In genomic region chr1:56434659-56435202, GRCh38 we compare ENCODE assay signal across 18 cellular contexts.
DNase-seq lines count a peak whose midpoint lies in the region; ATAC-seq and TF ChIP-seq lines count a peak whose summit lies in the region.
"Had no signal": no experiment of that assay in that cellular context is flagged by ENCODE, and none has a peak within 500 bp of the region (broad histone marks: within the 10 kb centered on the region; RNA-seq: fewer than 3 reads in every experiment).

No MANE protein-coding gene starts in this region.

- CTCF ChIA-PET in HCT116 (lab: Charles Lee): no interaction called here

- no peaks in the 10 kb centered on the region for H3K4me1 Mint-ChIP-seq in stimulated activated naive CD8-positive, alpha-beta T cell treated with anti-CD3 and anti-CD28 coated beads, Interleukin-15, amount 100 ng/mL, for 72 hours
- H3K4me1 Mint-ChIP-seq: activated CD4-positive, alpha-beta T cell treated with anti-CD3 and anti-CD28 coated beads for 36 hours; activated naive CD8-positive, alpha-beta T cell treated with anti-CD3 and anti-CD28 coated beads, Interleukin-2, amount 10 ng/mL, durations not matched to agents 7 days and 5 days had no signal

- 72 to 86% (median 78%) methylated on average over 5 of the region's 5 CpGs for WGBS in stomach, 5 donors

- RAD21 ChIA-PET in HCT116 (lab: Charles Lee; ENCODE audit: low non-redundant PET in 1 of 2, low total read pairs in 2 of 2, uncharacterized antibody in 2 of 2, unreplicated experiment in 2 of 2): no interaction called here

- H3K9me3 ChIP-seq in HCT116 (ENCODE audit: control insufficient read depth in 1 of 2, insufficient read depth in 1 of 2, low read depth in 1 of 2, low read length in 2 of 2) (no peaks in the 10 kb centered on the region), stomach (no peaks in the 10 kb centered on the region)
- H3K9me3 ChIP-seq: pancreas, Peyer's patch, spleen, thoracic aorta had no signal

- H3K36me3 ChIP-seq in HCT116 (ENCODE audit: control insufficient read depth in 1 of 2, insufficient read depth in 2 of 2, low read length in 2 of 2) (no peaks in the 10 kb centered on the region), stomach (no peaks in the 10 kb centered on the region)
- H3K36me3 ChIP-seq: pancreas, Peyer's patch, spleen, thoracic aorta had no signal

- BruUV-seq in HCT116 (replicated peaks; lab: Mats Ljungman, UMichigan): no TSS peak

- H3K27me3 Mint-ChIP-seq in stimulated activated naive CD8-positive, alpha-beta T cell treated with anti-CD3 and anti-CD28 coated beads, Interleukin-15, amount 100 ng/mL, for 72 hours: no peaks in the 10 kb centered on the region
- H3K27me3 Mint-ChIP-seq: activated CD4-positive, alpha-beta T cell treated with anti-CD3 and anti-CD28 coated beads for 36 hours had no signal

- DNase-seq in AG09309 (ENCODE audit: low read depth): no peak
- no peak for DNase-seq in HCT116 (ENCODE audit: low read depth, low spot score)
- DNase-seq in left kidney (ENCODE audit: low read depth, low spot score): peak; percentile 51
- DNase-seq in stomach: no peak
- DNase-seq in stimulated activated naive CD8-positive, alpha-beta T cell treated with anti-CD3 and anti-CD28 coated beads, Interleukin-15, amount 100 ng/mL, for 72 hours: no peak
- DNase-seq in omental fat pad (ENCODE audit: low spot score): no peak
- DNase-seq in SW 1271 (lab: John Stamatoyannopoulos, UW): no peak
- DNase-seq: activated CD4-positive, alpha-beta T cell treated with anti-CD3 and anti-CD28 coated beads for 36 hours; activated naive CD8-positive, alpha-beta T cell treated with anti-CD3 and anti-CD28 coated beads, Interleukin-2, amount 10 ng/mL, durations not matched to agents 7 days and 5 days; activated T-cell treated with anti-CD3 and anti-CD28 coated beads, Interleukin-2, amount 50 U/mL, for 1 hour; NCI-H1105 treated with DMSO at 0.1 percent for 48 hours; NCI-H510A; pancreas; Peyer's patch; spleen; T-helper 1 cell had no signal

- no peaks in the 10 kb centered on the region for H3K79me2 ChIP-seq in HCT116 (ENCODE audit: insufficient read depth, low read length)

- intact Hi-C loops in HCT116 (cut with micrococcal nuclease): no loop called here
- intact Hi-C loops in stomach (cut with DNase I; ENCODE audit: low total_unique reads): no loop called here

- H4K20me1 ChIP-seq in HCT116 (ENCODE audit: insufficient read depth): no peaks in the 10 kb centered on the region

- ATAC-seq in HCT116 (peak; percentile 55; the same call in 1 of the 2 replicates), omental fat pad (ENCODE audit: low FRiP score) (no peak)
- ATAC-seq in stimulated activated naive CD8-positive, alpha-beta T cell treated with anti-CD3 and anti-CD28 coated beads, Interleukin-15, amount 100 ng/mL, for 72 hours: no peak
- ATAC-seq: activated CD4-positive, alpha-beta T cell treated with anti-CD3 and anti-CD28 coated beads for 36 hours had no signal

- no peaks in the 10 kb centered on the region for H3K9me3 Mint-ChIP-seq in stimulated activated naive CD8-positive, alpha-beta T cell treated with anti-CD3 and anti-CD28 coated beads, Interleukin-15, amount 100 ng/mL, for 72 hours
- H3K9me3 Mint-ChIP-seq: activated naive CD8-positive, alpha-beta T cell treated with anti-CD3 and anti-CD28 coated beads, Interleukin-2, amount 10 ng/mL, durations not matched to agents 7 days and 5 days had no signal

- peak overlapping the region in 1 of 2 donors; percentile 47 for H3K27ac Mint-ChIP-seq in stimulated activated naive CD8-positive, alpha-beta T cell treated with anti-CD3 and anti-CD28 coated beads, Interleukin-15, amount 100 ng/mL, for 72 hours
- H3K27ac Mint-ChIP-seq: activated CD4-positive, alpha-beta T cell treated with anti-CD3 and anti-CD28 coated beads for 36 hours; activated naive CD8-positive, alpha-beta T cell treated with anti-CD3 and anti-CD28 coated beads, Interleukin-2, amount 10 ng/mL, durations not matched to agents 7 days and 5 days had no signal

- no peak overlapping the region for H3K27ac ChIP-seq in HCT116 (ENCODE audit: low read depth, low read length)
- peak overlapping the region; percentile 93 for H3K27ac ChIP-seq in angular gyrus (ENCODE audit: low read depth, low read length)
- H3K27ac ChIP-seq in stomach: no peak overlapping the region
- H3K27ac ChIP-seq: pancreas, Peyer's patch, thoracic aorta had no signal

- TF ChIP-seq POLR2A in HCT116 (IDR thresholded peaks at IDR 0.05; ENCODE audit: borderline replicate concordance, extremely low read depth, insufficient read depth, insufficient read length) (no peak), stomach (IDR thresholded peaks at IDR 0.05) (no peak)

- no peak overlapping the region for H3K9ac ChIP-seq in HCT116 (ENCODE audit: low read length)

- POLR2A ChIA-PET in HCT116 (lab: Charles Lee): no interaction called here

- H3K4me3 Mint-ChIP-seq in stimulated activated naive CD8-positive, alpha-beta T cell treated with anti-CD3 and anti-CD28 coated beads, Interleukin-15, amount 100 ng/mL, for 72 hours: no peak overlapping the region
- H3K4me3 Mint-ChIP-seq: activated CD4-positive, alpha-beta T cell treated with anti-CD3 and anti-CD28 coated beads for 36 hours; activated naive CD8-positive, alpha-beta T cell treated with anti-CD3 and anti-CD28 coated beads, Interleukin-2, amount 10 ng/mL, durations not matched to agents 7 days and 5 days had no signal

- TF ChIP-seq RAD21 in HCT116 (IDR thresholded peaks at IDR 0.05; ENCODE audit: low read depth): no peak

- H3K4me2 ChIP-seq in HCT116 (ENCODE audit: low read length): no peak overlapping the region

- H3K4me3 ChIP-seq in AG09309 (ENCODE audit: control insufficient read depth, low read depth, low read length): no peak overlapping the region
- no peak overlapping the region for H3K4me3 ChIP-seq in HCT116 (replicated peaks in 1 of 2; ENCODE audit: low read depth in 1 of 2, low read length in 2 of 2)
- no peak overlapping the region for H3K4me3 ChIP-seq in stomach
- H3K4me3 ChIP-seq: pancreas, Peyer's patch, spleen, thoracic aorta had no signal

- TF ChIP-seq CTCF in AG09309 (IDR thresholded peaks at IDR 0.05; ENCODE audit: control insufficient read depth, insufficient read depth, low read depth, low read length, missing control alignments) (peak; percentile 8), HCT116 (IDR thresholded peaks at IDR 0.05 in 2 of 3, conservative IDR thresholded peaks at IDR 0.05 in 1 of 3; ENCODE audit: borderline replicate concordance in 1 of 3, insufficient read depth in 1 of 3, low read depth in 2 of 3, low read length in 2 of 3) (peak in 2 of 3 experiments; percentile 14 to 17; a peak in 1 of 6 replicates), stomach (IDR thresholded peaks at IDR 0.05) (no peak), omental fat pad (IDR thresholded peaks at IDR 0.05) (no peak)

- H3K27me3 ChIP-seq in HCT116 (ENCODE audit: insufficient read depth, low read length) (no peaks in the 10 kb centered on the region), stomach (no peaks in the 10 kb centered on the region)
- H3K27me3 ChIP-seq: pancreas, Peyer's patch, spleen had no signal

- H3K4me1 ChIP-seq in HCT116 (ENCODE audit: control insufficient read depth in 1 of 2, insufficient read depth in 2 of 2, low read length in 2 of 2) (peaks cover 0 to 8% of the 10 kb centered on the region in 2 experiments; a peak in 1 of 4 replicates), stomach (peaks cover 6 to 47% (median 31%) of the 10 kb centered on the region in 4 donors)
- H3K4me1 ChIP-seq: pancreas, Peyer's patch had no signal

- no peak for TF ChIP-seq EP300 in stomach (IDR thresholded peaks at IDR 0.05)

- H3K9me2 ChIP-seq in HCT116 (ENCODE audit: insufficient read depth): no peaks in the 10 kb centered on the region

- H2AFZ ChIP-seq in HCT116 (ENCODE audit: low read depth, low read length, poor library complexity, severe bottlenecking): no peak overlapping the region

TF ChIP-seq in HCT116, 20 proteins besides CTCF, POLR2A, EP300 and RAD21:
- TF ChIP-seq EGR1 (IDR thresholded peaks at IDR 0.05; ENCODE audit: low read depth) (no peak), ZNF274 (IDR thresholded peaks at IDR 0.05; ENCODE audit: low read depth, low read length) (no peak), SP1 (IDR thresholded peaks at IDR 0.05; ENCODE audit: low read depth) (no peak), POLR2AphosphoS5 (IDR thresholded peaks at IDR 0.05; ENCODE audit: low read depth, low read length) (no peak), CEBPB (IDR thresholded peaks at IDR 0.05; ENCODE audit: low read depth) (no peak), ELF1 (IDR thresholded peaks at IDR 0.05; ENCODE audit: borderline replicate concordance, low read depth) (no peak), FOSL1 (IDR thresholded peaks at IDR 0.05; ENCODE audit: low read depth) (no peak)
- TF ChIP-seq, protein P1, sequence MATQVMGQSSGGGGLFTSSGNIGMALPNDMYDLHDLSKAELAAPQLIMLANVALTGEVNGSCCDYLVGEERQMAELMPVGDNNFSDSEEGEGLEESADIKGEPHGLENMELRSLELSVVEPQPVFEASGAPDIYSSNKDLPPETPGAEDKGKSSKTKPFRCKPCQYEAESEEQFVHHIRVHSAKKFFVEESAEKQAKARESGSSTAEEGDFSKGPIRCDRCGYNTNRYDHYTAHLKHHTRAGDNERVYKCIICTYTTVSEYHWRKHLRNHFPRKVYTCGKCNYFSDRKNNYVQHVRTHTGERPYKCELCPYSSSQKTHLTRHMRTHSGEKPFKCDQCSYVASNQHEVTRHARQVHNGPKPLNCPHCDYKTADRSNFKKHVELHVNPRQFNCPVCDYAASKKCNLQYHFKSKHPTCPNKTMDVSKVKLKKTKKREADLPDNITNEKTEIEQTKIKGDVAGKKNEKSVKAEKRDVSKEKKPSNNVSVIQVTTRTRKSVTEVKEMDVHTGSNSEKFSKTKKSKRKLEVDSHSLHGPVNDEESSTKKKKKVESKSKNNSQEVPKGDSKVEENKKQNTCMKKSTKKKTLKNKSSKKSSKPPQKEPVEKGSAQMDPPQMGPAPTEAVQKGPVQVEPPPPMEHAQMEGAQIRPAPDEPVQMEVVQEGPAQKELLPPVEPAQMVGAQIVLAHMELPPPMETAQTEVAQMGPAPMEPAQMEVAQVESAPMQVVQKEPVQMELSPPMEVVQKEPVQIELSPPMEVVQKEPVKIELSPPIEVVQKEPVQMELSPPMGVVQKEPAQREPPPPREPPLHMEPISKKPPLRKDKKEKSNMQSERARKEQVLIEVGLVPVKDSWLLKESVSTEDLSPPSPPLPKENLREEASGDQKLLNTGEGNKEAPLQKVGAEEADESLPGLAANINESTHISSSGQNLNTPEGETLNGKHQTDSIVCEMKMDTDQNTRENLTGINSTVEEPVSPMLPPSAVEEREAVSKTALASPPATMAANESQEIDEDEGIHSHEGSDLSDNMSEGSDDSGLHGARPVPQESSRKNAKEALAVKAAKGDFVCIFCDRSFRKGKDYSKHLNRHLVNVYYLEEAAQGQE (IDR thresholded peaks at IDR 0.05; ENCODE audit: low read depth): no peak

Comparison
In these comparisons a context has a peak if more than half of its experiments do, and no peak if none do; other contexts are left out.
1. CTCF ChIP-seq: peak in AG09309 (single experiment) and HCT116 (2 of 3); none in stomach (0 of 7) and omental fat pad (0 of 3).